1 cellular context compared by ENCODE assay signal in the genomic region with DNA sequence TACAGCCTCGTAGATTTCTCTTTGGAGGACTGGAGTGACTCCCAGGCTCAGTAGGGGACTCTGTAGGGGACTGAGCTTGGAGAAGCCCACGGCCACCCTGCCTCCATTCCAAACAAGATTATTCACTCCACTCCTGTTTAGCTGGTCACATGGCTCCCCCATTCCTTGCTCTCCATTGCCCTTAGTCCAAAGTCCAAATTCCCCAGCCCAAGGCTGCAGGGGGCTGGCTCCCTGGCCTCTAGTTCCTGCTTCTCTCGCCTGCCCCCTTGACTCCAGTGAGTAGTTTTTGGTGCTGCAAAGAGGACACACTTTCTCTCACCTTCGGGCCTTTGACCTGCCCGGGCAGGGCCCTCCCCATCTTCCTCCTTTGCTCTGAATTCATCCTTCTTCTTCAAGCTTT.
TF ChIP-seq lines count a peak whose summit lies in the region.

No MANE protein-coding gene starts in this region.

TF ChIP-seq in A549, 52 proteins besides CTCF, POLR2A, EP300 and RAD21 (continued from another document):
- TF ChIP-seq, protein P1, sequence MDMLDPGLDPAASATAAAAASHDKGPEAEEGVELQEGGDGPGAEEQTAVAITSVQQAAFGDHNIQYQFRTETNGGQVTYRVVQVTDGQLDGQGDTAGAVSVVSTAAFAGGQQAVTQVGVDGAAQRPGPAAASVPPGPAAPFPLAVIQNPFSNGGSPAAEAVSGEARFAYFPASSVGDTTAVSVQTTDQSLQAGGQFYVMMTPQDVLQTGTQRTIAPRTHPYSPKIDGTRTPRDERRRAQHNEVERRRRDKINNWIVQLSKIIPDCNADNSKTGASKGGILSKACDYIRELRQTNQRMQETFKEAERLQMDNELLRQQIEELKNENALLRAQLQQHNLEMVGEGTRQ (IDR thresholded peaks at IDR 0.05): no peak
- TF ChIP-seq E2F6 (IDR thresholded peaks at IDR 0.05; ENCODE audit: borderline replicate concordance, low read depth) (no peak), PHF8 (IDR thresholded peaks at IDR 0.05; ENCODE audit: borderline replicate concordance, low read depth) (no peak), RARB (CRISPR knock-in tag; IDR thresholded peaks at IDR 0.05) (no peak), MAZ (IDR thresholded peaks at IDR 0.05; ENCODE audit: borderline replicate concordance, low read depth, low read length) (no peak), GATA3 (IDR thresholded peaks at IDR 0.05; ENCODE audit: borderline replicate concordance) (no peak), KDM1A (IDR thresholded peaks at IDR 0.05; ENCODE audit: low read depth) (no peak), FOXS1 (CRISPR knock-in tag; IDR thresholded peaks at IDR 0.05) (no peak), RFX5 (IDR thresholded peaks at IDR 0.05) (no peak), ZFP36 (IDR thresholded peaks at IDR 0.05; ENCODE audit: borderline replicate concordance, partially characterized antibody) (no peak), SMC3 (IDR thresholded peaks at IDR 0.05) (no peak)
- TF ChIP-seq, protein P2, sequence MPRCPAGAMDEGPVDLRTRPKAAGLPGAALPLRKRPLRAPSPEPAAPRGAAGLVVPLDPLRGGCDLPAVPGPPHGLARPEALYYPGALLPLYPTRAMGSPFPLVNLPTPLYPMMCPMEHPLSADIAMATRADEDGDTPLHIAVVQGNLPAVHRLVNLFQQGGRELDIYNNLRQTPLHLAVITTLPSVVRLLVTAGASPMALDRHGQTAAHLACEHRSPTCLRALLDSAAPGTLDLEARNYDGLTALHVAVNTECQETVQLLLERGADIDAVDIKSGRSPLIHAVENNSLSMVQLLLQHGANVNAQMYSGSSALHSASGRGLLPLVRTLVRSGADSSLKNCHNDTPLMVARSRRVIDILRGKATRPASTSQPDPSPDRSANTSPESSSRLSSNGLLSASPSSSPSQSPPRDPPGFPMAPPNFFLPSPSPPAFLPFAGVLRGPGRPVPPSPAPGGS (IDR thresholded peaks at IDR 0.05): no peak
TF ChIP-seq in A549: peak in this region for 0.
